In the genomic region with DNA sequence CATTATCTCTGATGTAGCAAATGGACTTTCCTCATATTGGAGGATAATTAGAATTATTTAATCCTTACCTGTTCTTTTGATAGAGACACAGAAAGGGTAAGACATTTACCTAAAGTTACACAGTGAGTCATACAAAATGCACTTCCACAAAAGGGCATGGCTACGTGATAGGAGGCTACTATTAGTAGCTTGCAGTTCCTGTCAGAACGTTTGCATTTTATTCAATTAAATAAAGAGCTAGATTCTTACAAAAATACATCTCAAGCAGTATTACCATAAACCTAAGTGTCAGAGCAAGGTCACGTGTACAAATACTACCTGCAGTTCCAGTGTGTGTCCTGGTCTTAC, we compare ENCODE assay signal across 19 cellular contexts.
"Had no signal": no experiment of that assay in that cellular context is flagged by ENCODE, and none has a peak within 500 bp of the region (broad histone marks: within the 10 kb centered on the region; RNA-seq: fewer than 3 reads in every experiment).

No MANE protein-coding gene starts in this region.

- ATAC-seq: esophagus mucosa; left lung; naive thymus-derived CD8-positive, alpha-beta T cell; stimulated activated naive CD8-positive, alpha-beta T cell treated with anti-CD3 and anti-CD28 coated beads, Interleukin-15, Interleukin-2, amounts not matched to agents 100 U/mL and 50 U/mL, for 24 hours had no signal

- H3K27ac ChIP-seq: colonic mucosa, left lung, prostate gland, suprapubic skin, upper lobe of right lung had no signal

- DNase-seq: activated CD4-positive, alpha-beta T cell treated with anti-CD3 and anti-CD28 coated beads, Interleukin-2, amount 10 ng/mL, durations not matched to agents 7 days and 5 days; activated naive CD4-positive, alpha-beta T cell treated with anti-CD3 and anti-CD28 coated beads for 36 hours; adrenal gland; caudate nucleus; colonic mucosa; hippocampal formation; left lung; naive thymus-derived CD8-positive, alpha-beta T cell; nucleus accumbens; small intestine; stimulated activated CD4-positive, alpha-beta T cell treated with anti-CD3 and anti-CD28 coated beads, Interleukin-4, amount 100 ng/mL, for 24 hours; stimulated activated CD8-positive, alpha-beta memory T cell treated with anti-CD3 and anti-CD28 coated beads, Interleukin-4, amount 100 ng/mL, for 48 hours; stimulated activated naive CD8-positive, alpha-beta T cell treated with anti-CD3 and anti-CD28 coated beads, Interleukin-15, Interleukin-2, amounts not matched to agents 100 U/mL and 50 U/mL, for 24 hours; upper lobe of right lung had no signal

- FAIRE-seq: endometrium, keratinocyte, small intestine had no signal

- H3K4me1 ChIP-seq: colonic mucosa had no signal

- H3K4me3 ChIP-seq: adrenal gland, colonic mucosa, left lung, prostate gland, suprapubic skin, upper lobe of right lung had no signal

- H3K27me3 ChIP-seq: adrenal gland, colonic mucosa, left lung, suprapubic skin, upper lobe of right lung had no signal

- H3K36me3 ChIP-seq: adrenal gland, colonic mucosa, prostate gland, suprapubic skin, upper lobe of right lung had no signal

- H3K9me3 ChIP-seq: adrenal gland, colonic mucosa, left lung, prostate gland, suprapubic skin, upper lobe of right lung had no signal
